ENCODE assay signal across 10 cellular contexts in the genomic region with DNA sequence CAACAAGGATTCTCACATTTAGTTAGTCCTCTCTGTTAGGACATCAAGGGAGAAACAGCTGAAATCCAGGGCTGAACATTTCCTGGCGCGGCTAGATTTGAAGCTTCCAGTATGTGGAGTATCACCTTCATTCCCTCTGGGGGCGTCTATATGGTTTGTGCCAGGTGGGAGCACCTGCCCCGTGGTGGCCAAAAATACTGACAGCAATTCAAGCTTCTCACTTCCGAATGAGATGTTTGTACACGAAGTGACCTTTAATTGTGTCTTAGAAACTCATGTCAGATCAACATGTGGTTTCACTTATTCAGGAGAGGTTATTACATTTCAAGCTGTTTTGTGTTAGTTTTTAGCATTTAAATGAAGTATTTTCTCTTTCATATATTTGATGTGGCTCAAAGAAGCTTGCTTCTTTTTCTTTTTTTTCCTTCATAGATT.
DNase-seq lines count a peak whose midpoint lies in the region; ATAC-seq and TF ChIP-seq lines count a peak whose summit lies in the region.
"Had no signal": no experiment of that assay in that cellular context is flagged by ENCODE, and none has a peak within 500 bp of the region (broad histone marks: within the 10 kb centered on the region; RNA-seq: fewer than 3 reads in every experiment).

No MANE protein-coding gene starts in this region.

- no peak overlapping the region for H3K18ac ChIP-seq in trophoblast cell (ENCODE audit: low read length)

- no peaks in the 10 kb centered on the region for H3K27me3 ChIP-seq in lung (ENCODE audit: control insufficient read depth, insufficient read depth)
- H3K27me3 ChIP-seq in vagina = no peaks in the 10 kb centered on the region
- no peaks in the 10 kb centered on the region for H3K27me3 ChIP-seq in trophoblast cell (ENCODE audit: insufficient read depth, low read length)
- H3K27me3 ChIP-seq: foreskin keratinocyte had no signal

- H2BK120ac ChIP-seq in trophoblast cell (ENCODE audit: insufficient read depth, low read length, poor library complexity) = no peak overlapping the region

- H3K27ac Mint-ChIP-seq in activated naive CD4-positive, alpha-beta T cell treated with anti-CD3 and anti-CD28 coated beads, Interleukin-2, amount 50 U/mL, for 24 hours = peak overlapping the region; percentile 60
- peak overlapping the region; percentile 84 for H3K27ac Mint-ChIP-seq in activated T-helper 2 cell treated with anti-CD3 and anti-CD28 coated beads, Interferon-gamma antibody, Interleukin-2, Interleukin-4, amounts not matched to agents 10 μg/mL and 5 μg/mL and 100 μg/mL, durations not matched to agents 14 hours and 24 hours and 36 hours

- H3K9ac ChIP-seq in trophoblast cell (ENCODE audit: low read length) = no peak overlapping the region

- H4K12ac ChIP-seq in trophoblast cell (ENCODE audit: low read depth, low read length) = no peak overlapping the region

- H3K27ac ChIP-seq in lung (ENCODE audit: low read depth in 1 of 2, low read length in 1 of 2) (peak overlapping the region; percentile 22 to 59), vagina (peak overlapping the region; percentile 67), trophoblast cell (ENCODE audit: low read depth, low read length) (no peak overlapping the region)
- H3K27ac ChIP-seq: C4-2B had no signal

- no peak overlapping the region for H2AK5ac ChIP-seq in trophoblast cell (ENCODE audit: low read length)

- no peaks in the 10 kb centered on the region for H3K36me3 ChIP-seq in lung (ENCODE audit: control insufficient read depth in 2 of 2, insufficient read depth in 2 of 2, low read length in 2 of 2)
- no peaks in the 10 kb centered on the region for H3K36me3 ChIP-seq in vagina
- no peaks in the 10 kb centered on the region for H3K36me3 ChIP-seq in trophoblast cell (ENCODE audit: control insufficient read depth in 1 of 2, insufficient read depth in 2 of 2, low read length in 2 of 2)

- H3K4me1 Mint-ChIP-seq in activated naive CD4-positive, alpha-beta T cell treated with anti-CD3 and anti-CD28 coated beads, Interleukin-2, amount 50 U/mL, for 24 hours = peaks cover 68% of the 10 kb centered on the region
- peaks cover 51% of the 10 kb centered on the region for H3K4me1 Mint-ChIP-seq in activated T-helper 2 cell treated with anti-CD3 and anti-CD28 coated beads, Interferon-gamma antibody, Interleukin-2, Interleukin-4, amounts not matched to agents 10 μg/mL and 5 μg/mL and 100 μg/mL, durations not matched to agents 14 hours and 24 hours and 36 hours (ENCODE audit: low read depth)

- no peak overlapping the region for H3K4me2 ChIP-seq in trophoblast cell (ENCODE audit: low read length)

- H3K14ac ChIP-seq in trophoblast cell (ENCODE audit: low read length) = no peak overlapping the region

- peaks cover 3% of the 10 kb centered on the region for H3K79me2 ChIP-seq in trophoblast cell (ENCODE audit: control insufficient read depth, insufficient read depth, low read length, poor library complexity)

- no peak overlapping the region for H2BK12ac ChIP-seq in trophoblast cell (ENCODE audit: low read length)

- WGBS in lung, 2 donors = 67 to 70% methylated on average over 6 of the region's 6 CpGs
- no CpG with 5 or more reads among the region's 6 CpGs for WGBS in trophoblast cell (ENCODE audit: extremely low coverage, insufficient coverage, insufficient read length)

- peaks cover 5% of the 10 kb centered on the region for H3K79me1 ChIP-seq in trophoblast cell (ENCODE audit: low read length)

- intact Hi-C loops in activated T-helper 2 cell treated with anti-CD3 and anti-CD28 coated beads, Interferon-gamma antibody, Interleukin-2, Interleukin-4, amounts not matched to agents 10 μg/mL and 5 μg/mL and 100 μg/mL, durations not matched to agents 14 hours and 24 hours and 36 hours (cut with micrococcal nuclease) = loop anchor here (1.0 to 2.0 kb wide), 3 partner anchors 25 to 90 kb away; no protein-coding TSS in a partner anchor
- intact Hi-C loops in vagina (cut with DNase I) = no loop called here

- no peak overlapping the region for H3K4ac ChIP-seq in trophoblast cell (ENCODE audit: low read depth, low read length)

- H3K9me3 Mint-ChIP-seq in activated naive CD4-positive, alpha-beta T cell treated with anti-CD3 and anti-CD28 coated beads, Interleukin-2, amount 50 U/mL, for 24 hours = no peaks in the 10 kb centered on the region
- H3K9me3 Mint-ChIP-seq in activated T-helper 2 cell treated with anti-CD3 and anti-CD28 coated beads, Interferon-gamma antibody, Interleukin-2, Interleukin-4, amounts not matched to agents 10 μg/mL and 5 μg/mL and 100 μg/mL, durations not matched to agents 14 hours and 24 hours and 36 hours = no peaks in the 10 kb centered on the region

- no peak overlapping the region for H3K23ac ChIP-seq in trophoblast cell (ENCODE audit: low read length)

- no peak overlapping the region for H4K91ac ChIP-seq in trophoblast cell (ENCODE audit: low read depth, low read length)

- H3K36me3 Mint-ChIP-seq in activated naive CD4-positive, alpha-beta T cell treated with anti-CD3 and anti-CD28 coated beads, Interleukin-2, amount 50 U/mL, for 24 hours = no peaks in the 10 kb centered on the region
- no peaks in the 10 kb centered on the region for H3K36me3 Mint-ChIP-seq in activated T-helper 2 cell treated with anti-CD3 and anti-CD28 coated beads, Interferon-gamma antibody, Interleukin-2, Interleukin-4, amounts not matched to agents 10 μg/mL and 5 μg/mL and 100 μg/mL, durations not matched to agents 14 hours and 24 hours and 36 hours (ENCODE audit: low read depth)

- H3K4me3 Mint-ChIP-seq in activated naive CD4-positive, alpha-beta T cell treated with anti-CD3 and anti-CD28 coated beads, Interleukin-2, amount 50 U/mL, for 24 hours = peak overlapping the region; percentile 85
- peak overlapping the region; percentile 77 for H3K4me3 Mint-ChIP-seq in activated T-helper 2 cell treated with anti-CD3 and anti-CD28 coated beads, Interferon-gamma antibody, Interleukin-2, Interleukin-4, amounts not matched to agents 10 μg/mL and 5 μg/mL and 100 μg/mL, durations not matched to agents 14 hours and 24 hours and 36 hours (ENCODE audit: low read depth)

- TF ChIP-seq POLR2A in vagina (IDR thresholded peaks at IDR 0.05) = no peak

- H3K9me3 ChIP-seq in lung (ENCODE audit: control insufficient read depth in 2 of 2, insufficient read depth in 1 of 2, low read length in 1 of 2) = no peaks in the 10 kb centered on the region
- no peaks in the 10 kb centered on the region for H3K9me3 ChIP-seq in vagina
- no peaks in the 10 kb centered on the region for H3K9me3 ChIP-seq in trophoblast cell (ENCODE audit: insufficient read depth, low read depth, low read length)

- DNase-seq in activated naive CD4-positive, alpha-beta T cell (lab: John Stamatoyannopoulos, UW) = no peak
- DNase-seq in activated T-helper 2 cell treated with anti-CD3 and anti-CD28 coated beads, Interferon-gamma antibody, Interleukin-2, Interleukin-4, amounts not matched to agents 10 μg/mL and 5 μg/mL and 100 μg/mL, durations not matched to agents 14 hours and 24 hours and 36 hours (ENCODE audit: low spot score) = no peak
- DNase-seq in lung (ENCODE audit: low spot score) (no peak), vagina (ENCODE audit: extremely low spot score in 2 of 2) (no peak), HK-2 (ENCODE audit: unreplicated experiment) (no peak), trophoblast cell (no peak)
- DNase-seq: foreskin keratinocyte had no signal

- no peak overlapping the region for H2AFZ ChIP-seq in trophoblast cell (ENCODE audit: insufficient read depth, low read length, poor library complexity)

- TF ChIP-seq CTCF in lung (IDR thresholded peaks at IDR 0.05; ENCODE audit: control extremely low read depth, extremely low read depth) (no peak), vagina (IDR thresholded peaks at IDR 0.05) (no peak)

- H3K4me3 ChIP-seq in lung (no peak overlapping the region), vagina (peak overlapping the region in 1 of 2 donors; percentile 40), trophoblast cell (ENCODE audit: low read depth, low read length) (no peak overlapping the region)

- no peaks in the 10 kb centered on the region for H3K27me3 Mint-ChIP-seq in activated naive CD4-positive, alpha-beta T cell treated with anti-CD3 and anti-CD28 coated beads, Interleukin-2, amount 50 U/mL, for 24 hours
- no peaks in the 10 kb centered on the region for H3K27me3 Mint-ChIP-seq in activated T-helper 2 cell treated with anti-CD3 and anti-CD28 coated beads, Interferon-gamma antibody, Interleukin-2, Interleukin-4, amounts not matched to agents 10 μg/mL and 5 μg/mL and 100 μg/mL, durations not matched to agents 14 hours and 24 hours and 36 hours (ENCODE audit: low read depth)

- ATAC-seq in lung (ENCODE audit: insufficient read depth, low FRiP score) = no peak
- ATAC-seq in HG02759 (IDR thresholded peaks at IDR 0.05; ENCODE audit: unreplicated experiment) = no peak
- ATAC-seq: foreskin keratinocyte had no signal

- no peak overlapping the region for H2BK5ac ChIP-seq in trophoblast cell (ENCODE audit: low read depth, low read length, poor library complexity)

- H3K4me1 ChIP-seq in lung (ENCODE audit: control insufficient read depth in 2 of 2, insufficient read depth in 2 of 2, low read length in 2 of 2) (peaks cover 4 to 5% of the 10 kb centered on the region in 2 donors), vagina (peaks cover 53% of the 10 kb centered on the region), trophoblast cell (ENCODE audit: control insufficient read depth in 1 of 2, insufficient read depth in 2 of 2, low read length in 2 of 2) (peaks cover 3 to 4% of the 10 kb centered on the region in 2 experiments)

- no peak overlapping the region for H4K8ac ChIP-seq in trophoblast cell (ENCODE audit: low read depth, low read length)
